In the genomic region with DNA sequence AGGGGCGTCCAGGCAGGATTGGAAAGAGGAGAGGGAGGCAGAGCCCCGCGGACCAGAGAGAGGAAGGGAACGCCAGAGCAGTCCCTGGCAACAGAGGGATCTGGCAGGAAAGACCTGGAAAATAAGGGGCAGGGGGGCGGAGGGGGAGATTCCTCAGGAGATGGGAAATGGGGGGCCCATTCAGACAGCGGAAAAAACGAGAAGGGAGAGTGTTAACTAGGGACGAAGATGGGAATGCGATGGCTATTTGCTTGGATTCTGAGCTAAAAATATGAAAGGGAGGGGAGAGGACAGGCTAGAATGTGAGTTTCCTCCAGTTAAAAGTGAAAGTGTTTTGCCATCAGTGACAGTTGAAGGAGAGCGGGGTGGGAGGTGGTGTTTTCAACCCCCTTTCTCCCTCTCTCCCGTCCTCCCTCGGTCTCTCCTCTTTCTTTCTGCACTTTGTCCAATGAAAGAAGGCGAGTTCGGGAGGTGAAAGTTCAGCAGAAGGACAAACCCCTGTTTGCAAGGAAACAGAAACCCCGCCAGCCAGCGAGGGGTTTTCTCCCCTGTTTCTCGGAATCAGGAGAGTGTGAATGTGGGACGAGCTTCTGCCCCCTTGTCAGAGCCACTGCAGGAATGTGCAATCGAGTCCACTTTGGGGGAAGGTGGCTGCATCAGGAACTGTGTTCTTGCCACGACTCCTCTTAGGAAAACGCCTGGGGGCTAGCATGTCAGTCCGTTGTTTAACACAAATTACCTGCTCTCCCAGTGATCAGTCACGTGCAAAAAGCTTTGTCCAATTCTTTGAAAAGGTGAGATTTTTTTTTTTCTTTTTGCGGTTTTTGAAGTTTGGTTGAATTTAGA, we compare ENCODE assay signal across 1 cellular context.
A peak's percentile ranks its signal among the peaks of the same experiment; 100 is the strongest.
TF ChIP-seq lines count a peak whose summit lies in the region.

No MANE protein-coding gene starts in this region.

TF ChIP-seq in K562, 482 proteins besides CTCF, POLR2A, EP300 and RAD21 (continued from another document):
- no peak for TF ChIP-seq NUFIP1 (IDR thresholded peaks at IDR 0.05; ENCODE audit: partially characterized antibody)
- 0 out of 2 replicates have a peak, but pooled peaks have one; percentile 40 for TF ChIP-seq ZNF644 (tag; IDR thresholded peaks at IDR 0.05; ENCODE audit: low read depth)
- TF ChIP-seq, protein P1, sequence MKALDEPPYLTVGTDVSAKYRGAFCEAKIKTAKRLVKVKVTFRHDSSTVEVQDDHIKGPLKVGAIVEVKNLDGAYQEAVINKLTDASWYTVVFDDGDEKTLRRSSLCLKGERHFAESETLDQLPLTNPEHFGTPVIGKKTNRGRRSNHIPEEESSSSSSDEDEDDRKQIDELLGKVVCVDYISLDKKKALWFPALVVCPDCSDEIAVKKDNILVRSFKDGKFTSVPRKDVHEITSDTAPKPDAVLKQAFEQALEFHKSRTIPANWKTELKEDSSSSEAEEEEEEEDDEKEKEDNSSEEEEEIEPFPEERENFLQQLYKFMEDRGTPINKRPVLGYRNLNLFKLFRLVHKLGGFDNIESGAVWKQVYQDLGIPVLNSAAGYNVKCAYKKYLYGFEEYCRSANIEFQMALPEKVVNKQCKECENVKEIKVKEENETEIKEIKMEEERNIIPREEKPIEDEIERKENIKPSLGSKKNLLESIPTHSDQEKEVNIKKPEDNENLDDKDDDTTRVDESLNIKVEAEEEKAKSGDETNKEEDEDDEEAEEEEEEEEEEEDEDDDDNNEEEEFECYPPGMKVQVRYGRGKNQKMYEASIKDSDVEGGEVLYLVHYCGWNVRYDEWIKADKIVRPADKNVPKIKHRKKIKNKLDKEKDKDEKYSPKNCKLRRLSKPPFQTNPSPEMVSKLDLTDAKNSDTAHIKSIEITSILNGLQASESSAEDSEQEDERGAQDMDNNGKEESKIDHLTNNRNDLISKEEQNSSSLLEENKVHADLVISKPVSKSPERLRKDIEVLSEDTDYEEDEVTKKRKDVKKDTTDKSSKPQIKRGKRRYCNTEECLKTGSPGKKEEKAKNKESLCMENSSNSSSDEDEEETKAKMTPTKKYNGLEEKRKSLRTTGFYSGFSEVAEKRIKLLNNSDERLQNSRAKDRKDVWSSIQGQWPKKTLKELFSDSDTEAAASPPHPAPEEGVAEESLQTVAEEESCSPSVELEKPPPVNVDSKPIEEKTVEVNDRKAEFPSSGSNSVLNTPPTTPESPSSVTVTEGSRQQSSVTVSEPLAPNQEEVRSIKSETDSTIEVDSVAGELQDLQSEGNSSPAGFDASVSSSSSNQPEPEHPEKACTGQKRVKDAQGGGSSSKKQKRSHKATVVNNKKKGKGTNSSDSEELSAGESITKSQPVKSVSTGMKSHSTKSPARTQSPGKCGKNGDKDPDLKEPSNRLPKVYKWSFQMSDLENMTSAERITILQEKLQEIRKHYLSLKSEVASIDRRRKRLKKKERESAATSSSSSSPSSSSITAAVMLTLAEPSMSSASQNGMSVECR (CRISPR knock-in tag; IDR thresholded peaks at IDR 0.05), result 0 out of 2 replicates have a peak, but pooled peaks have one; percentile 27
- no peak for TF ChIP-seq FOXJ3 (CRISPR knock-in tag; IDR thresholded peaks at IDR 0.05)
TF ChIP-seq in K562: peak in this region for 42.
